ENCODE assay signal across 19 cellular contexts in the genomic region with DNA sequence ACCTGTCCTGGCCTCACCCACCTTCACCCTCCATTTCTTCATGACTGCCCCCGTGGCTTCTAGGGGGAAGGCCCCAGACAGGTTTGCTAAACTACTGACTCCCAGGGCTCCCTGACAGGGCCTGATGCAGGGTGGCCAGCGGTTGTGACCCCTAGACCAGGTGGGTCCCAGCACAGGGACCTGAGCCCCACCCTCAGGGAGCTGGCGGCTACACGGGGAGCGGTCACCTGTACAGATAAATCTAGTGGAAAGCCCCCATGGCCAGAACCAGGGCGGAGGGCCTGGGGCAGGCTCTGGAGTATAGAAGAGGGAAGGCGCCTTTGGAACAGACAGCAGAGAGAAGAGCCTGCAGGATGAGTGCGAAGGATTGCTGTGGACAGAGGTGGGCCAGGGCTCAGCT. TPM values are rescaled to one million over a fixed set of nuclear protein-coding genes. Genes with fewer than 3 reads are reported as not detected.
DNase-seq lines count a peak whose midpoint lies in the region; ATAC-seq and TF ChIP-seq lines count a peak whose summit lies in the region.
"Had no signal": no experiment of that assay in that cellular context is flagged by ENCODE, and none has a peak within 500 bp of the region (broad histone marks: within the 10 kb centered on the region; RNA-seq: fewer than 3 reads in every experiment).

No MANE protein-coding gene starts in this region.

- ATAC-seq in central memory CD8-positive, alpha-beta T cell (replicated peaks; ENCODE audit: extremely low read depth, poor library complexity, severe bottlenecking): no peak
- ATAC-seq in foreskin keratinocyte: no peak

- H3K27ac ChIP-seq in RWPE1 (peak overlapping the region; percentile 37), foreskin keratinocyte (peak overlapping the region; percentile 1), skin epidermis (peak overlapping the region in 18 of 21 experiments; percentile 12 to 85 (median 65))

- no peak overlapping the region for H3K4me3 ChIP-seq in skin epidermis
- H3K4me3 ChIP-seq: MG63 had no signal

- H3K4me1 ChIP-seq in foreskin keratinocyte: peaks cover 20% of the 10 kb centered on the region

- CTCF ChIA-PET in RWPE1 (lab: Yijun Ruan, JAX): interaction anchor here (0.7 to 1.9 kb wide), 6 partner anchors 9 to 280 kb away, joined by 3 to 8 read pairs (median 3); a partner anchor contains a TSS

- DNase-seq in RWPE1 (ENCODE audit: low spot score) (no peak), foreskin keratinocyte (no peak), nucleus accumbens (lab: John Stamatoyannopoulos, UW) (no peak), NCI-H2227 (lab: John Stamatoyannopoulos, UW; ENCODE audit: unreplicated experiment) (no peak)
- no peak for DNase-seq in central memory CD8-positive, alpha-beta T cell (ENCODE audit: low spot score in 2 of 2)
- DNase-seq in stimulated activated CD4-positive, alpha-beta T cell treated with anti-CD3 and anti-CD28 coated beads, Interleukin-12 subunit alpha, Interleukin-12 subunit beta, amount 100 ng/mL, for 4 hours: no peak
- DNase-seq: CD4-positive, CD25-positive, alpha-beta regulatory T cell; EL; Karpas-422; MG63; NCI-H1417; NCI-H1694 treated with DMSO at 0.1 percent for 48 hours; NCI-H2081 treated with DMSO at 0.1 percent for 48 hours; NCI-H2171 treated with DMSO at 0.1 percent for 48 hours; NCI-H446; NCI-H526; Right ventricle myocardium superior had no signal

- peak overlapping the region; percentile 6 for H3K27ac Mint-ChIP-seq in central memory CD8-positive, alpha-beta T cell (ENCODE audit: low read depth)
- H3K27ac Mint-ChIP-seq: CD4-positive, CD25-positive, alpha-beta regulatory T cell had no signal

- H3K27me3 Mint-ChIP-seq in central memory CD8-positive, alpha-beta T cell: no peaks in the 10 kb centered on the region

- TF ChIP-seq CTCF in RWPE1 (conservative IDR thresholded peaks at IDR 0.05; ENCODE audit: low read depth) (no peak), foreskin keratinocyte (conservative IDR thresholded peaks at IDR 0.05) (no peak)

- H3K27me3 ChIP-seq in foreskin keratinocyte: no peaks in the 10 kb centered on the region
- H3K27me3 ChIP-seq: MG63 had no signal

- peaks cover 11% of the 10 kb centered on the region for H3K4me1 Mint-ChIP-seq in central memory CD8-positive, alpha-beta T cell

- POLR2A ChIA-PET in RWPE1 (lab: Yijun Ruan, JAX; ENCODE audit: low non-redundant PET): no interaction called here

- H3K36me3 Mint-ChIP-seq in central memory CD8-positive, alpha-beta T cell (ENCODE audit: insufficient read depth): no peaks in the 10 kb centered on the region
- H3K36me3 Mint-ChIP-seq: CD4-positive, CD25-positive, alpha-beta regulatory T cell had no signal

- H3K9me3 Mint-ChIP-seq in central memory CD8-positive, alpha-beta T cell: no peaks in the 10 kb centered on the region

- H3K4me3 Mint-ChIP-seq in central memory CD8-positive, alpha-beta T cell: no peak overlapping the region
- H3K4me3 Mint-ChIP-seq: CD4-positive, CD25-positive, alpha-beta regulatory T cell had no signal

RNA-seq across cellular contexts. Expression of a gene that starts 42.5 kb away (rescaled TPM):
- 3.7 and 3.8 TPM in 2 replicates for total RNA-seq in foreskin keratinocyte
- polyA plus RNA-seq in foreskin keratinocyte: 2.1 and 2.2 TPM in 2 replicates
- total RNA-seq: OCI-LY7 had no signal

Comparison
In these comparisons a context has a peak if more than half of its experiments do, and no peak if none do; other contexts are left out.
1. H3K27ac ChIP-seq: peak in every context shown above with its lines; median percentile 65 in skin epidermis; 37 in RWPE1; 1 in foreskin keratinocyte.